In genomic region chr4:117821834-117822233, GRCh38 we compare ENCODE assay signal across 15 cellular contexts.
A peak's percentile ranks its signal among the peaks of the same experiment; 100 is the strongest.
DNase-seq lines count a peak whose midpoint lies in the region; ATAC-seq and TF ChIP-seq lines count a peak whose summit lies in the region.
"Had no signal": no experiment of that assay in that cellular context is flagged by ENCODE, and none has a peak within 500 bp of the region (broad histone marks: within the 10 kb centered on the region; RNA-seq: fewer than 3 reads in every experiment).

No MANE protein-coding gene starts in this region.

- no peak overlapping the region for H4K8ac ChIP-seq in neuronal stem cell (ENCODE audit: low read depth, low read length)

- no peak overlapping the region for H3K18ac ChIP-seq in neuronal stem cell (ENCODE audit: low read length)

- no peak for DNase-seq in GM23338 (ENCODE audit: low spot score)
- peak; percentile 21 for DNase-seq in NCI-H748 (lab: John Stamatoyannopoulos, UW; ENCODE audit: unreplicated experiment)
- DNase-seq in inferior parietal cortex (ENCODE audit: extremely low spot score), result no peak
- no peak for DNase-seq in left colon
- DNase-seq in neuronal stem cell (ENCODE audit: low spot score), result no peak
- no peak for DNase-seq in GM23248
- DNase-seq: C1 segment of cervical spinal cord; Calu3; CD4-positive, alpha-beta memory T cell; COR-L47; DMS53; DMS79 treated with DMSO at 0.1 percent for 48 hours; H9 had no signal

- H3K14ac ChIP-seq in neuronal stem cell (ENCODE audit: low read length), result no peak overlapping the region

- no peak overlapping the region for H2BK120ac ChIP-seq in neuronal stem cell (ENCODE audit: low read depth, low read length)

- in situ Hi-C loops in GM23248 (cut with MboI), result no loop called here

- no peak overlapping the region for H2AK5ac ChIP-seq in neuronal stem cell (ENCODE audit: low read depth, low read length)

- no peak overlapping the region for H2BK5ac ChIP-seq in neuronal stem cell (ENCODE audit: low read length)

- H3K79me1 ChIP-seq in neuronal stem cell (ENCODE audit: low read depth, low read length), result no peaks in the 10 kb centered on the region

- H3K9me3 Mint-ChIP-seq in GM23338, result peaks cover 8% of the 10 kb centered on the region

- H3K4me1 Mint-ChIP-seq in GM23338, result peaks cover 28% of the 10 kb centered on the region
- H3K4me1 Mint-ChIP-seq: CD4-positive, alpha-beta memory T cell had no signal

- H3K23ac ChIP-seq in neuronal stem cell (ENCODE audit: low read depth, low read length, poor library complexity), result no peak overlapping the region

- H3K27me3 ChIP-seq in GM23338 (ENCODE audit: insufficient read depth) (peaks cover 9% of the 10 kb centered on the region; the same call in 1 of the 2 replicates), iPS-15b (ENCODE audit: control insufficient read depth, insufficient read depth, low read length) (no peaks in the 10 kb centered on the region), neuronal stem cell (ENCODE audit: control insufficient read depth in 3 of 3, insufficient read depth in 3 of 3, low read depth in 1 of 3, low read length in 3 of 3) (no peaks in the 10 kb centered on the region), GM23248 (replicated peaks; ENCODE audit: insufficient read depth) (no peaks in the 10 kb centered on the region)

- no peak overlapping the region for H4K91ac ChIP-seq in neuronal stem cell (ENCODE audit: low read depth, low read length, poor library complexity)

- H3K36me3 Mint-ChIP-seq in GM23338 (ENCODE audit: low read depth), result peaks cover 8% of the 10 kb centered on the region; the same call in 2 of the 3 replicates
- H3K36me3 Mint-ChIP-seq: CD4-positive, alpha-beta memory T cell had no signal

- H3K79me2 ChIP-seq in GM23338 (replicated peaks; ENCODE audit: insufficient read depth) (no peaks in the 10 kb centered on the region), GM23248 (ENCODE audit: insufficient read depth) (no peaks in the 10 kb centered on the region)

- H3K4me2 ChIP-seq in GM23338, result peak overlapping the region; percentile 4
- H3K4me2 ChIP-seq in neuronal stem cell (ENCODE audit: insufficient read depth, low read length, poor library complexity, severe bottlenecking), result no peak overlapping the region
- no peak overlapping the region for H3K4me2 ChIP-seq in GM23248 (ENCODE audit: unreplicated experiment)

- H3K27ac ChIP-seq in GM23338 (ENCODE audit: low read depth) (no peak overlapping the region), neuronal stem cell (replicated peaks; ENCODE audit: low read length) (no peak overlapping the region), GM23248 (no peak overlapping the region)

- H3K4me3 Mint-ChIP-seq in GM23338, result no peak overlapping the region
- H3K4me3 Mint-ChIP-seq: CD4-positive, alpha-beta memory T cell; H9 had no signal

- no peak overlapping the region for H3K9ac ChIP-seq in iPS-15b (ENCODE audit: low read depth, low read length)
- no peak overlapping the region for H3K9ac ChIP-seq in neuronal stem cell (ENCODE audit: low read depth, low read length, poor library complexity)
- no peak overlapping the region for H3K9ac ChIP-seq in GM23248

- H2AFZ ChIP-seq in GM23338 (no peak overlapping the region), neuronal stem cell (ENCODE audit: low read length) (no peak overlapping the region), GM23248 (no peak overlapping the region)

- TF ChIP-seq CTCF in GM23338 (conservative IDR thresholded peaks at IDR 0.05; ENCODE audit: low read depth in 2 of 2), result no peak

- H3K9me2 ChIP-seq in GM23338 (ENCODE audit: insufficient read depth) (no peaks in the 10 kb centered on the region), GM23248 (ENCODE audit: insufficient read depth) (no peaks in the 10 kb centered on the region)

- no peak overlapping the region for H3K4ac ChIP-seq in neuronal stem cell (ENCODE audit: low read length)

- no peak overlapping the region for H2BK12ac ChIP-seq in neuronal stem cell (ENCODE audit: low read length)

- H3K27ac Mint-ChIP-seq in GM23338, result no peak overlapping the region
- H3K27ac Mint-ChIP-seq: CD4-positive, alpha-beta memory T cell; H9 had no signal

- H3K4me3 ChIP-seq in GM23338 (no peak overlapping the region), iPS-15b (ENCODE audit: low read depth, low read length) (peak overlapping the region; percentile 2), neuronal stem cell (ENCODE audit: low read length in 2 of 2) (no peak overlapping the region), GM23248 (no peak overlapping the region)

- H3K36me3 ChIP-seq in GM23338 (ENCODE audit: insufficient read depth) (no peaks in the 10 kb centered on the region), iPS-15b (ENCODE audit: control insufficient read depth, insufficient read depth, low read length) (no peaks in the 10 kb centered on the region), neuronal stem cell (replicated peaks in 1 of 2; ENCODE audit: control insufficient read depth in 2 of 2, insufficient read depth in 2 of 2, low read length in 2 of 2) (no peaks in the 10 kb centered on the region), GM23248 (ENCODE audit: low read depth) (no peaks in the 10 kb centered on the region)

- H3K4me1 ChIP-seq in GM23338 (ENCODE audit: insufficient read depth), result peaks cover 32% of the 10 kb centered on the region
- peaks cover 11% of the 10 kb centered on the region for H3K4me1 ChIP-seq in iPS-15b (ENCODE audit: control insufficient read depth, insufficient read depth, low read length)
- H3K4me1 ChIP-seq in neuronal stem cell (ENCODE audit: control insufficient read depth in 2 of 2, insufficient read depth in 1 of 2, low read depth in 1 of 2, low read length in 2 of 2), result no peaks in the 10 kb centered on the region
- no peaks in the 10 kb centered on the region for H3K4me1 ChIP-seq in GM23248 (ENCODE audit: insufficient read depth)

- H2BK15ac ChIP-seq in neuronal stem cell (ENCODE audit: low read length), result no peak overlapping the region

- H4K20me1 ChIP-seq in GM23338 (replicated peaks; ENCODE audit: insufficient read depth) (no peaks in the 10 kb centered on the region), GM23248 (ENCODE audit: insufficient read depth) (no peaks in the 10 kb centered on the region; the same call in 1 of the 2 replicates)

- H3F3A ChIP-seq in GM23338 (replicated peaks; ENCODE audit: low read depth) (no peaks in the 10 kb centered on the region), GM23248 (ENCODE audit: insufficient read depth) (no peaks in the 10 kb centered on the region)

- intact Hi-C loops in left colon (cut with DNase I, micrococcal nuclease), result no loop called here

- no peak for ATAC-seq in GM23338
- ATAC-seq in left colon, result no peak
- ATAC-seq: HCT116 had no signal

- WGBS in neuronal stem cell (ENCODE audit: extremely low coverage in 2 of 2, insufficient read length in 2 of 2, insufficient replicate concordance in 1 of 2), 2 donors, result no CpG with 5 or more reads among the region's 3 CpGs
- WGBS in GM23248 (ENCODE audit: low coverage in 1 of 2, low lambda C conversion rate in 2 of 2, missing lambda C conversion rate in 2 of 2), 2 experiments, result 14 to 19% methylated on average over 3 of the region's 3 CpGs

- H3K27me3 Mint-ChIP-seq in GM23338 (ENCODE audit: insufficient read depth, low read depth, poor library complexity), result no peaks in the 10 kb centered on the region
- H3K27me3 Mint-ChIP-seq: CD4-positive, alpha-beta memory T cell had no signal

- H3K9me3 ChIP-seq in iPS-15b (ENCODE audit: control insufficient read depth, insufficient read depth, low read length), result no peaks in the 10 kb centered on the region
- no peaks in the 10 kb centered on the region for H3K9me3 ChIP-seq in neuronal stem cell (replicated peaks in 1 of 2; ENCODE audit: control insufficient read depth in 2 of 2, insufficient read depth in 1 of 2, low read depth in 1 of 2, low read length in 2 of 2)
- no peaks in the 10 kb centered on the region for H3K9me3 ChIP-seq in GM23248 (ENCODE audit: low read depth)

TF ChIP-seq in GM23338, 12 proteins besides CTCF, POLR2A, EP300 and RAD21:
- no peak for TF ChIP-seq JUNB (IDR thresholded peaks at IDR 0.05; ENCODE audit: unreplicated experiment)
- no peak for TF ChIP-seq ZNF331 (CRISPR knock-in tag; IDR thresholded peaks at IDR 0.05; ENCODE audit: low read depth)
- no peak for TF ChIP-seq POLR2AphosphoS5 (IDR thresholded peaks at IDR 0.05; ENCODE audit: low read depth)
- TF ChIP-seq, protein P1, sequence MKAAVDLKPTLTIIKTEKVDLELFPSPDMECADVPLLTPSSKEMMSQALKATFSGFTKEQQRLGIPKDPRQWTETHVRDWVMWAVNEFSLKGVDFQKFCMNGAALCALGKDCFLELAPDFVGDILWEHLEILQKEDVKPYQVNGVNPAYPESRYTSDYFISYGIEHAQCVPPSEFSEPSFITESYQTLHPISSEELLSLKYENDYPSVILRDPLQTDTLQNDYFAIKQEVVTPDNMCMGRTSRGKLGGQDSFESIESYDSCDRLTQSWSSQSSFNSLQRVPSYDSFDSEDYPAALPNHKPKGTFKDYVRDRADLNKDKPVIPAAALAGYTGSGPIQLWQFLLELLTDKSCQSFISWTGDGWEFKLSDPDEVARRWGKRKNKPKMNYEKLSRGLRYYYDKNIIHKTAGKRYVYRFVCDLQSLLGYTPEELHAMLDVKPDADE (IDR thresholded peaks at IDR 0.05), result no peak
- TF ChIP-seq NANOG (IDR thresholded peaks at IDR 0.05; ENCODE audit: borderline replicate concordance), result peak; percentile 92
- TF ChIP-seq CREB1 (CRISPR knock-in tag; IDR thresholded peaks at IDR 0.05; ENCODE audit: low read depth), result no peak
